ENCODE assay signal across 8 cellular contexts in the genomic region with DNA sequence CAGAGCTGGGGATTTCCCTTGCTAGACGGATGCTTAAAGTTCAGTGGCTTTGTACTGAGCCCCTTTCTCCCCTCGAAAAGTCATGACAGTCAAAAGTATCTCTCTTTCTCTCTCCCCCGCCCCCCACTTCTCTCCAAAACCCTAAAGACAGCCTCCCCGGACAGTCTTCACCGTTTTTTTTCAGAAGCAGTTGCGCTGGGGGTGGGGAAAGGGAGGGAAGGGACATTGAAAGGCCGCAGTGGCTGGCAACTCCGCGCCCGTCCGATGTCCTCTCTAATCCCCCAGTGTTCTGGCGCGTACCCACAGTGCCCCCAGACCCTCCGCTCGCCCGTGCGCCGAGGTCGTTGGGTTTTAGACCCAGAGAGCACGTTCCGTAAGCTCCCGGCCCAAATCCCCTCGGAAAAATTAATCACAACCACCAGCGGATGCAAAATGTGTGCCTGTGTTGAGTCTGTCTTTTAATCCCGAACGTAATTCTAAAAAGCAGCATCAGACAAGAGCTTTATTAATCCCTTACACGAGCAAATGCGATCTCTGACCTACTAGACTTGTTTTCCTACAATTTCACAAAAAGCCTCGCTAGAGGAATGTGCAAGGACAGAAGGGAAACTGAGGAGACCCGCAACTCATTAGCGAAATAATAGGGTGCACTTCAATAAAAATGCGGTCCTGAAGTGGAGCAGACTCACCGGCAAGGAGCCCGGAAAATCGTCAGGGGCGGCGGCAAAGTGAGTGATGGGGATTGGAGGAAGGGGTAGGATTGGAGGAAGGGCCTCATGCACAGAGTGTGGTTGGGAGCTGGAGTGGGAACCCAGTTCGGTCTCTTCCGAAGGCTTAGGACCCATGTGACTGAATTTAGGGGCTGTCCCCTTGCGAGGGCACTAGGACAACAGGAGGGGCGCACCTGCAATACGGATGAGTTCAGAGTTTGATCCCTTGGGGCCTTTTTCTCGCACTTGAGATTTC. TPM values are rescaled to one million over a fixed set of nuclear protein-coding genes. Genes with fewer than 3 reads are reported as not detected.
DNase-seq lines count a peak whose midpoint lies in the region; ATAC-seq and TF ChIP-seq lines count a peak whose summit lies in the region.

No MANE protein-coding gene starts in this region.

- H3K27me3 ChIP-seq in SK-N-SH (ENCODE audit: insufficient read depth) (no peaks in the 10 kb centered on the region), prostate gland (replicated peaks; ENCODE audit: insufficient read depth) (no peaks in the 10 kb centered on the region)

- ATAC-seq in activated CD4-positive, alpha-beta T cell treated with anti-CD3 and anti-CD28 coated beads for 36 hours, result no peak

- H3K79me2 ChIP-seq in SK-N-SH (ENCODE audit: insufficient read depth), result no peaks in the 10 kb centered on the region

- TF ChIP-seq POLR2A in prostate gland (IDR thresholded peaks at IDR 0.05), result no peak

- H3K4me1 Mint-ChIP-seq in activated CD4-positive, alpha-beta T cell treated with anti-CD3 and anti-CD28 coated beads for 36 hours, result peaks cover 42% of the 10 kb centered on the region

- H3K27ac ChIP-seq in SK-N-SH (ENCODE audit: low read depth in 2 of 2, low read length in 1 of 2) (peak overlapping the region; percentile 1 to 66; a peak in 3 of 4 replicates), prostate gland (peak overlapping the region; percentile 80 to 86)

- no peak for TF ChIP-seq EP300 in SK-N-SH (IDR thresholded peaks at IDR 0.05; ENCODE audit: borderline replicate concordance in 1 of 2, low read depth in 1 of 2, low read length in 1 of 2)

- peak overlapping the region; percentile 88 for H2AFZ ChIP-seq in SK-N-SH (ENCODE audit: low read depth)

- intact Hi-C loops in activated CD4-positive, alpha-beta T cell treated with anti-CD3 and anti-CD28 coated beads for 36 hours (cut with DNase I, micrococcal nuclease), result loop anchor here (1.0 to 10.0 kb wide), 13 partner anchors 17 to 1410 kb away; partner anchors contain the start of genes ANTXR2 (in 1 of the 2) and BMP2K (in 1 of the 2)
- intact Hi-C loops in prostate gland (cut with DNase I), result loop anchor here (5.0 to 10.0 kb wide), 5 partner anchors 113 to 1230 kb away; partner anchors contain the start of gene ANTXR2

- H3K4me1 ChIP-seq in SK-N-SH (ENCODE audit: control insufficient read depth in 1 of 2, insufficient read depth in 2 of 2, low read depth in 1 of 2, low read length in 1 of 2) (peaks cover 0 to 7% of the 10 kb centered on the region in 2 experiments; a peak in 1 of 4 replicates), prostate gland (replicated peaks) (no peaks in the 10 kb centered on the region)

- H3K9me3 ChIP-seq in SK-N-SH (no peaks in the 10 kb centered on the region), prostate gland (no peaks in the 10 kb centered on the region)

- CTCF ChIA-PET in activated CD4-positive, alpha-beta T cell treated with anti-CD3 and anti-CD28 coated beads for 36 hours (lab: Charles Lee), result interaction anchor here (0.7 to 10.3 kb wide), 16 partner anchors 9 to 570 kb away, joined by 3 to 105 read pairs (median 4); partner anchors contain the start of gene PRDM8
- CTCF ChIA-PET in SK-N-SH (lab: Yijun Ruan, JAX), result interaction anchor here (1.1 to 6.7 kb wide), 7 partner anchors 12 to 152 kb away, joined by 3 to 54 read pairs (median 6); partner anchors contain the start of gene PRDM8

- no peak for TF ChIP-seq RAD21 in SK-N-SH (IDR thresholded peaks at IDR 0.05; ENCODE audit: low read length)

- H3K4me2 ChIP-seq in SK-N-SH, result peak overlapping the region; percentile 75

- peaks cover 5% of the 10 kb centered on the region for H3K9me3 Mint-ChIP-seq in activated CD4-positive, alpha-beta T cell treated with anti-CD3 and anti-CD28 coated beads for 36 hours (ENCODE audit: low read depth)

- H3K36me3 Mint-ChIP-seq in activated CD4-positive, alpha-beta T cell treated with anti-CD3 and anti-CD28 coated beads for 36 hours (ENCODE audit: low read depth), result no peaks in the 10 kb centered on the region

- no peaks in the 10 kb centered on the region for H4K20me1 ChIP-seq in SK-N-SH (ENCODE audit: insufficient read depth)

- POLR2A ChIA-PET in activated CD4-positive, alpha-beta T cell treated with anti-CD3 and anti-CD28 coated beads for 36 hours (lab: Charles Lee), result interaction anchor here (0.7 kb wide), 2 partner anchors 18 to 719 kb away, joined by 3 read pairs; no protein-coding TSS in a partner anchor
- POLR2A ChIA-PET in SK-N-SH (lab: Yijun Ruan, JAX), result no interaction called here

- no peaks in the 10 kb centered on the region for H3K9me2 ChIP-seq in SK-N-SH

- TF ChIP-seq CTCF in SK-N-SH (IDR thresholded peaks at IDR 0.05), result no peak
- no peak for TF ChIP-seq CTCF in prostate gland (IDR thresholded peaks at IDR 0.05)

- H3F3A ChIP-seq in SK-N-SH (replicated peaks; ENCODE audit: insufficient read depth), result peaks cover 5% of the 10 kb centered on the region

- H3K36me3 ChIP-seq in SK-N-SH (replicated peaks in 1 of 2; ENCODE audit: control insufficient read depth in 1 of 2, insufficient read depth in 2 of 2, low read length in 1 of 2) (no peaks in the 10 kb centered on the region), prostate gland (no peaks in the 10 kb centered on the region)

- H3K27me3 Mint-ChIP-seq in activated CD4-positive, alpha-beta T cell treated with anti-CD3 and anti-CD28 coated beads for 36 hours, result peaks cover 19% of the 10 kb centered on the region

- peak overlapping the region; percentile 82 for H3K4me3 Mint-ChIP-seq in activated CD4-positive, alpha-beta T cell treated with anti-CD3 and anti-CD28 coated beads for 36 hours

- WGBS in SK-N-SH (ENCODE audit: low lambda C conversion rate), result 61% methylated on average over 37 of the region's 43 CpGs
- 4% methylated on average over 43 of the region's 43 CpGs for WGBS in prostate gland

- peak overlapping the region; percentile 62 to 70 for H3K4me3 ChIP-seq in SK-N-SH (ENCODE audit: low read depth in 2 of 2, low read length in 1 of 2)
- peak overlapping the region; percentile 63 for H3K4me3 ChIP-seq in prostate gland

- H3K9ac ChIP-seq in SK-N-SH, result peak overlapping the region; percentile 84

- DNase-seq in activated CD4-positive, alpha-beta T cell treated with anti-CD3 and anti-CD28 coated beads for 36 hours, result no peak
- no peak for DNase-seq in activated CD4-positive, alpha-beta T cell treated with anti-CD3 and anti-CD28 coated beads for 1 hour
- DNase-seq in SK-N-SH (no peak), fibroblast of peridontal ligament (ENCODE audit: extremely low read depth) (peak; percentile 23), prostate gland (ENCODE audit: low spot score) (no peak), OCI-M2 (lab: John Stamatoyannopoulos, UW; ENCODE audit: unreplicated experiment) (no peak), NCI-H1048 (lab: John Stamatoyannopoulos, UW) (no peak), NCI-H187 (lab: John Stamatoyannopoulos, UW) (no peak)

- H3K27ac Mint-ChIP-seq in activated CD4-positive, alpha-beta T cell treated with anti-CD3 and anti-CD28 coated beads for 36 hours, result peak overlapping the region; percentile 90

TF ChIP-seq in SK-N-SH, 30 proteins besides CTCF, POLR2A, EP300 and RAD21:
- TF ChIP-seq YY1 (IDR thresholded peaks at IDR 0.05; ENCODE audit: low read depth), result no peak
- no peak for TF ChIP-seq RCOR1 (IDR thresholded peaks at IDR 0.05; ENCODE audit: low read length)
- no peak for TF ChIP-seq NRF1 (IDR thresholded peaks at IDR 0.05; ENCODE audit: low read depth, low read length)
- TF ChIP-seq POLR2AphosphoS5 (IDR thresholded peaks at IDR 0.05; ENCODE audit: low read depth, low read length), result no peak
- no peak for TF ChIP-seq REST (IDR thresholded peaks at IDR 0.05; ENCODE audit: low read depth, low read length)
- no peak for TF ChIP-seq MAX (IDR thresholded peaks at IDR 0.05; ENCODE audit: low read depth)
- no peak for TF ChIP-seq SMC3 (IDR thresholded peaks at IDR 0.05; ENCODE audit: low read depth, low read length)
- TF ChIP-seq CHD2 (IDR thresholded peaks at IDR 0.05; ENCODE audit: low read length, partially characterized antibody), result no peak
- no peak for TF ChIP-seq JUND (IDR thresholded peaks at IDR 0.05)
- TF ChIP-seq EZH2phosphoT487 (IDR thresholded peaks at IDR 0.05; ENCODE audit: borderline replicate concordance, low read depth), result no peak
- no peak for TF ChIP-seq GATA2 (CRISPR knock-in tag; IDR thresholded peaks at IDR 0.05)
- no peak for TF ChIP-seq RXRA (IDR thresholded peaks at IDR 0.05; ENCODE audit: borderline replicate concordance, low read depth)
- TF ChIP-seq FOXM1 (IDR thresholded peaks at IDR 0.05; ENCODE audit: low read depth), result no peak

RNA-seq across cellular contexts. Expression of gene PRDM8, which starts 12.2 kb away (rescaled TPM):
- 1 to 10 TPM; 1.4 to 1.6 TPM for total RNA-seq in activated CD4-positive, alpha-beta T cell treated with anti-CD3 and anti-CD28 coated beads for 36 hours
- 3.5 and 3.7 TPM in 2 replicates for polyA plus RNA-seq in SK-N-SH (2012; rRNA removed)
- polyA plus RNA-seq in SK-N-SH (2012; cell fraction: cytosol; rRNA removed), result 2.3 and 2.6 TPM in 2 replicates
- polyA plus RNA-seq in SK-N-SH (2012; cell fraction: nucleus; rRNA removed), result 10.2 and 11.7 TPM in 2 replicates
- 10 to 100 TPM; 26.6 to 58.0 TPM for total RNA-seq in prostate gland

Comparison
In these comparisons a context has a peak if more than half of its experiments do, and no peak if none do; other contexts are left out.
1. RNA of gene PRDM8, which starts 12.2 kb away (total RNA-seq): 26.6 to 58.0 TPM in prostate gland; 1.4 to 1.6 TPM in activated CD4-positive, alpha-beta T cell treated with anti-CD3 and anti-CD28 coated beads for 36 hours; every median in the first group is over 10 times any median in the second.